21 cellular contexts compared by ENCODE assay signal in the genomic region with DNA sequence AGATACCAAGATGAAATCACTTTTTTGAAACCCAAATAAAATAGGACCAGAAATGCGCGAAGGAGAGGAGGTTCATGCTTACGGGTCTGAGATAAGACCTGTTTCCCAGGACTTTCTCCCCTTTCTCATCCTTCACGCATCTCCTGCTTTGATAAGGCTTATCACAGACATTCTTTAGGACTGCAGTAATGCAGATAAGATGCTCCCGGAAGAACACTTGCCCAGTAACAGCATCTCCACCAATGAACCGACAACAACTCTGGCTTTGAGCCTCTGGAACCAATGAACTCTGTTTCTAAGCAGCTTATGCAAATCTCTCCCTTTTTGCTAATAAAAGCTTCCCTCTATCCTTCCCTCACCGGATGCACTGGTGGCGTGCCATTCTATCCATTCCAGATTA.
DNase-seq lines count a peak whose midpoint lies in the region; ATAC-seq and TF ChIP-seq lines count a peak whose summit lies in the region.
"Had no signal": no experiment of that assay in that cellular context is flagged by ENCODE, and none has a peak within 500 bp of the region (broad histone marks: within the 10 kb centered on the region; RNA-seq: fewer than 3 reads in every experiment).

No MANE protein-coding gene starts in this region.

- H3K9me3 ChIP-seq in endodermal cell (ENCODE audit: control insufficient read depth, low read length) (peaks cover 10% of the 10 kb centered on the region), lung (ENCODE audit: control insufficient read depth in 2 of 2, insufficient read depth in 1 of 2, low read length in 1 of 2) (peaks cover 0 to 3% of the 10 kb centered on the region in 2 donors), gastroesophageal sphincter (no peaks in the 10 kb centered on the region), thyroid gland (no peaks in the 10 kb centered on the region)
- H3K9me3 ChIP-seq: tibial artery had no signal

- no peak for TF ChIP-seq EP300 in gastroesophageal sphincter (IDR thresholded peaks at IDR 0.05)

- intact Hi-C loops in thyroid gland (cut with DNase I): no loop called here

- H3K27me3 ChIP-seq in ACC112 (ENCODE audit: insufficient read depth, low read length) (no peaks in the 10 kb centered on the region), endodermal cell (ENCODE audit: control insufficient read depth, insufficient read depth, low read length, poor library complexity, severe bottlenecking) (peaks cover 29% of the 10 kb centered on the region), lung (ENCODE audit: control insufficient read depth, insufficient read depth) (no peaks in the 10 kb centered on the region), gastroesophageal sphincter (no peaks in the 10 kb centered on the region), thyroid gland (no peaks in the 10 kb centered on the region)
- H3K27me3 ChIP-seq: tibial artery had no signal

- H3K9ac ChIP-seq in endodermal cell (ENCODE audit: extremely low read depth, low read length, poor library complexity, severe bottlenecking): no peak overlapping the region

- no peak overlapping the region for H3K4me3 ChIP-seq in ACC112 (ENCODE audit: low read depth, low read length)
- no peak overlapping the region for H3K4me3 ChIP-seq in endodermal cell (ENCODE audit: low read length)
- no peak overlapping the region for H3K4me3 ChIP-seq in lung
- H3K4me3 ChIP-seq in gastroesophageal sphincter: no peak overlapping the region
- no peak overlapping the region for H3K4me3 ChIP-seq in thyroid gland (replicated peaks in 1 of 3)
- H3K4me3 ChIP-seq: tibial artery had no signal

- peaks cover 2% of the 10 kb centered on the region for H3K36me3 Mint-ChIP-seq in endodermal cell (ENCODE audit: low read depth)
- H3K36me3 Mint-ChIP-seq: activated naive CD4-positive, alpha-beta T cell treated with anti-CD3 and anti-CD28 coated beads, Interleukin-2, amount 50 U/mL, for 24 hours; IgD-negative memory B cell; natural killer cell treated with Interleukin-12 subunit alpha and Interleukin-12 subunit beta and Interleukin-15 and Interleukin-18, amount 100 ng/mL, for 72 hours had no signal

- peak overlapping the region; percentile 36 for H2AFZ ChIP-seq in ACC112 (ENCODE audit: low read length, unreplicated experiment)

- WGBS in endodermal cell (ENCODE audit: insufficient coverage in 1 of 2, insufficient read length in 1 of 2), 2 experiments: 64 to 74% methylated on average over 7 to 8 of the region's 8 CpGs
- WGBS in lung, 2 donors: 53 to 76% methylated on average over 8 of the region's 8 CpGs
- WGBS in gastroesophageal sphincter (ENCODE audit: low coverage in 1 of 2), 2 donors: 38 to 64% methylated on average over 7 to 8 of the region's 8 CpGs
- WGBS in thyroid gland, 2 donors: 52 to 60% methylated on average over 8 of the region's 8 CpGs

- H3K9me3 Mint-ChIP-seq in endodermal cell: peaks cover 22% of the 10 kb centered on the region
- H3K9me3 Mint-ChIP-seq: activated naive CD4-positive, alpha-beta T cell treated with anti-CD3 and anti-CD28 coated beads, Interleukin-2, amount 50 U/mL, for 24 hours had no signal

- DNase-seq in NCI-H460 (ENCODE audit: extremely low read depth, low read depth): peak; percentile 89
- DNase-seq in endodermal cell: peak; percentile 67
- DNase-seq in lung (ENCODE audit: low spot score): no peak
- no peak for DNase-seq in activated CD4-positive, alpha-beta T cell treated with anti-CD3 and anti-CD28 coated beads, Interleukin-2, amount 50 U/mL, for 4 hours
- no peak for DNase-seq in thyroid gland
- no peak for DNase-seq in DMS153 treated with DMSO at 0.1 percent for 48 hours (lab: John Stamatoyannopoulos, UW; ENCODE audit: unreplicated experiment)
- DNase-seq: activated CD4-positive, alpha-beta T cell treated with anti-CD3 and anti-CD28 coated beads for 4 hours; GDM1; mesenchymal stem cell; NCI-H1930; NCI-H446 treated with DMSO at 0.1 percent for 48 hours; posterior cingulate gyrus; stimulated activated CD4-positive, alpha-beta T cell treated with anti-CD3 and anti-CD28 coated beads, Interleukin-1b, Interleukin-23, amount 100 ng/mL, for 48 hours; stimulated activated naive CD4-positive, alpha-beta T cell; tibial artery had no signal

- no peaks in the 10 kb centered on the region for H3K36me3 ChIP-seq in ACC112 (ENCODE audit: insufficient read depth, low read length)
- H3K36me3 ChIP-seq in endodermal cell (ENCODE audit: control insufficient read depth, insufficient read depth, low read length): no peaks in the 10 kb centered on the region
- no peaks in the 10 kb centered on the region for H3K36me3 ChIP-seq in lung (ENCODE audit: control insufficient read depth in 2 of 2, insufficient read depth in 2 of 2, low read length in 2 of 2)
- no peaks in the 10 kb centered on the region for H3K36me3 ChIP-seq in gastroesophageal sphincter
- H3K36me3 ChIP-seq in thyroid gland: no peaks in the 10 kb centered on the region
- H3K36me3 ChIP-seq: tibial artery had no signal

- H3K27me3 Mint-ChIP-seq in endodermal cell (ENCODE audit: insufficient read depth): peaks cover 55% of the 10 kb centered on the region
- H3K27me3 Mint-ChIP-seq: activated naive CD4-positive, alpha-beta T cell treated with anti-CD3 and anti-CD28 coated beads, Interleukin-2, amount 50 U/mL, for 24 hours; IgD-negative memory B cell had no signal

- H3K79me2 ChIP-seq in ACC112 (ENCODE audit: control insufficient read depth, insufficient read depth, low read length, unreplicated experiment): no peaks in the 10 kb centered on the region

- no peak for TF ChIP-seq CTCF in endodermal cell (conservative IDR thresholded peaks at IDR 0.05)
- TF ChIP-seq CTCF in lung (IDR thresholded peaks at IDR 0.05; ENCODE audit: control extremely low read depth, extremely low read depth): no peak
- no peak for TF ChIP-seq CTCF in gastroesophageal sphincter (IDR thresholded peaks at IDR 0.05)
- no peak for TF ChIP-seq CTCF in thyroid gland (IDR thresholded peaks at IDR 0.05)

- H3K4me1 Mint-ChIP-seq in endodermal cell: peaks cover 20% of the 10 kb centered on the region
- H3K4me1 Mint-ChIP-seq: activated naive CD4-positive, alpha-beta T cell treated with anti-CD3 and anti-CD28 coated beads, Interleukin-2, amount 50 U/mL, for 24 hours; IgD-negative memory B cell had no signal

- ATAC-seq in lung (ENCODE audit: insufficient read depth, low FRiP score) (peak; percentile 48), gastroesophageal sphincter (no peak)
- ATAC-seq: natural killer cell treated with Interleukin-12 subunit alpha and Interleukin-12 subunit beta and Interleukin-15 and Interleukin-18, amount 100 ng/mL, for 72 hours had no signal

- no peak overlapping the region for H3K4me3 Mint-ChIP-seq in endodermal cell
- H3K4me3 Mint-ChIP-seq: activated naive CD4-positive, alpha-beta T cell treated with anti-CD3 and anti-CD28 coated beads, Interleukin-2, amount 50 U/mL, for 24 hours; activated T-helper 1 cell treated with anti-CD3 and anti-CD28 coated beads, Interleukin-12 subunit alpha, Interleukin-12 subunit beta, Interleukin-2, Interleukin-4 antibody, amounts not matched to agents 30 ng/mL and 10 ng/mL and 1 ng/mL, durations not matched to agents 14 hours and 24 hours and 36 hours; IgD-negative memory B cell; natural killer cell treated with Interleukin-12 subunit alpha and Interleukin-12 subunit beta and Interleukin-15 and Interleukin-18, amount 100 ng/mL, for 72 hours had no signal

- no peak for TF ChIP-seq POLR2A in gastroesophageal sphincter (IDR thresholded peaks at IDR 0.05)
- TF ChIP-seq POLR2A in thyroid gland (IDR thresholded peaks at IDR 0.05): no peak

- peaks cover 11% of the 10 kb centered on the region for H3K4me1 ChIP-seq in ACC112 (ENCODE audit: control insufficient read depth, insufficient read depth, low read length, unreplicated experiment)
- H3K4me1 ChIP-seq in endodermal cell (ENCODE audit: control insufficient read depth, insufficient read depth, low read length): no peaks in the 10 kb centered on the region
- no peaks in the 10 kb centered on the region for H3K4me1 ChIP-seq in lung (ENCODE audit: control insufficient read depth in 2 of 2, insufficient read depth in 2 of 2, low read length in 2 of 2)
- no peaks in the 10 kb centered on the region for H3K4me1 ChIP-seq in gastroesophageal sphincter
- no peaks in the 10 kb centered on the region for H3K4me1 ChIP-seq in thyroid gland
- H3K4me1 ChIP-seq: tibial artery had no signal

- H3K27ac Mint-ChIP-seq in endodermal cell: peak overlapping the region; percentile 76
- H3K27ac Mint-ChIP-seq: activated naive CD4-positive, alpha-beta T cell treated with anti-CD3 and anti-CD28 coated beads, Interleukin-2, amount 50 U/mL, for 24 hours; activated T-helper 1 cell treated with anti-CD3 and anti-CD28 coated beads, Interleukin-12 subunit alpha, Interleukin-12 subunit beta, Interleukin-2, Interleukin-4 antibody, amounts not matched to agents 30 ng/mL and 10 ng/mL and 1 ng/mL, durations not matched to agents 14 hours and 24 hours and 36 hours; IgD-negative memory B cell; natural killer cell treated with Interleukin-12 subunit alpha and Interleukin-12 subunit beta and Interleukin-15 and Interleukin-18, amount 100 ng/mL, for 72 hours had no signal

- H3K27ac ChIP-seq in ACC112 (ENCODE audit: low read depth, low read length): no peak overlapping the region
- H3K27ac ChIP-seq in endodermal cell (ENCODE audit: low read depth, low read length): no peak overlapping the region
- no peak overlapping the region for H3K27ac ChIP-seq in lung (ENCODE audit: low read depth in 1 of 2, low read length in 1 of 2)
- H3K27ac ChIP-seq in gastroesophageal sphincter: no peak overlapping the region
- no peak overlapping the region for H3K27ac ChIP-seq in thyroid gland
- H3K27ac ChIP-seq: tibial artery had no signal

Comparison
In these comparisons a context has a peak if more than half of its experiments do, and no peak if none do; other contexts are left out.
1. DNase-seq: peak in NCI-H460 (single experiment) and endodermal cell (single experiment); none in lung (single experiment), activated CD4-positive, alpha-beta T cell treated with anti-CD3 and anti-CD28 coated beads, Interleukin-2, amount 50 U/mL, for 4 hours (0 of 2), thyroid gland (0 of 2) and DMS153 treated with DMSO at 0.1 percent for 48 hours (single experiment).